Comparison of ENCODE assay signal across 8 cellular contexts in the genomic region with DNA sequence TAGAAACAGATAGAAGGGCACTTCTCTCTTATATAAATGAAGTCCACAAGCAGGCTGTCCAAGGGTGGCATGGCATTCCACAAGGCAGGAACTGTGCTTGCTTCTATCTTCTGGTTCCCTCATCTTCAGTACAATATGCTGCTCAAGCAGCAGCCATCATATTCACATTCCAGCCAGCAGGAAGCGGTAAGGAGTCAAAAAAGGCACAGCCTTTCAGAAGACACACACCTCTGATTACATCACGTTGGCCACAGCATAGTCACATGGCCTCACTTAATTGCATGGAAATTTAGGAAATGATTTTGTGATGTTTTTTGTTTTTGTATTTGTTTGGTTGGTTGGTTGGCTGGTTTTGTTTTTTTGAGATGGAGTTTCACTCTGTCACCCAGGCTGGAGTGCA. TPM values are rescaled to one million over a fixed set of nuclear protein-coding genes. Genes with fewer than 3 reads are reported as not detected.
A peak's percentile ranks its signal among the peaks of the same experiment; 100 is the strongest.
DNase-seq lines count a peak whose midpoint lies in the region; ATAC-seq and TF ChIP-seq lines count a peak whose summit lies in the region.
"Had no signal": no experiment of that assay in that cellular context is flagged by ENCODE, and none has a peak within 500 bp of the region (broad histone marks: within the 10 kb centered on the region; RNA-seq: fewer than 3 reads in every experiment).

No MANE protein-coding gene starts in this region.

- CTCF ChIA-PET in WTC11 (lab: Charles Lee), result interaction anchor here (0.9 kb wide), 1 partner anchor 9 kb away, joined by 3 read pairs; no protein-coding TSS in a partner anchor

- POLR2A ChIA-PET in WTC11 (lab: Charles Lee), result no interaction called here

- H3K27me3 Mint-ChIP-seq in WTC11 (ENCODE audit: low read depth) (peaks cover 21% of the 10 kb centered on the region), progenitor cell of endocrine pancreas (peaks cover 7% of the 10 kb centered on the region)

- TF ChIP-seq CTCF in WTC11 (IDR thresholded peaks at IDR 0.05) (peak; percentile 30; the same call in 1 of the 2 replicates), progenitor cell of endocrine pancreas (IDR thresholded peaks at IDR 0.05; ENCODE audit: unreplicated experiment) (peak; percentile 42), GM10266 (IDR thresholded peaks at IDR 0.05; ENCODE audit: control insufficient read depth, insufficient read depth, low read depth, missing control alignments) (no peak)

- H3K36me3 Mint-ChIP-seq in WTC11, result peaks cover 10% of the 10 kb centered on the region
- no peaks in the 10 kb centered on the region for H3K36me3 Mint-ChIP-seq in progenitor cell of endocrine pancreas (ENCODE audit: insufficient read depth)

- H3K27ac Mint-ChIP-seq in WTC11 (no peak overlapping the region), progenitor cell of endocrine pancreas (no peak overlapping the region)
- H3K27ac Mint-ChIP-seq: T-helper 1 cell treated with Interleukin-12 subunit alpha and Interleukin-12 subunit beta and Interleukin-4 antibody, amounts not matched to agents 30 μg/mL and 1 μg/mL, for 36 hours had no signal

- H3K4me3 Mint-ChIP-seq in WTC11, result no peak overlapping the region
- no peak overlapping the region for H3K4me3 Mint-ChIP-seq in progenitor cell of endocrine pancreas (ENCODE audit: low read depth)
- H3K4me3 Mint-ChIP-seq: T-helper 1 cell treated with Interleukin-12 subunit alpha and Interleukin-12 subunit beta and Interleukin-4 antibody, amounts not matched to agents 30 μg/mL and 1 μg/mL, for 36 hours had no signal

- no peaks in the 10 kb centered on the region for H3K4me1 Mint-ChIP-seq in WTC11
- no peaks in the 10 kb centered on the region for H3K4me1 Mint-ChIP-seq in progenitor cell of endocrine pancreas (ENCODE audit: low read depth)

- ATAC-seq in WTC11, result peak; percentile 86
- ATAC-seq in HG02870 (IDR thresholded peaks at IDR 0.05; ENCODE audit: unreplicated experiment), result no peak

- DNase-seq in NCI-H1417 (lab: John Stamatoyannopoulos, UW) (peak in 2 of 3 experiments; percentile 18 to 34), NCI-H1417 treated with DMSO at 0.1 percent for 48 hours (lab: John Stamatoyannopoulos, UW) (no peak), WTC11 (ENCODE audit: low spot score) (peak; percentile 68), progenitor cell of endocrine pancreas (ENCODE audit: low spot score, unreplicated experiment) (no peak), GM10266 (ENCODE audit: extremely low spot score) (no peak)

- H3K9me3 Mint-ChIP-seq in WTC11, result peaks cover 45% of the 10 kb centered on the region
- peaks cover 19% of the 10 kb centered on the region for H3K9me3 Mint-ChIP-seq in progenitor cell of endocrine pancreas (ENCODE audit: low read depth)
- H3K9me3 Mint-ChIP-seq: T-helper 1 cell treated with Interleukin-12 subunit alpha and Interleukin-12 subunit beta and Interleukin-4 antibody, amounts not matched to agents 30 μg/mL and 1 μg/mL, for 36 hours had no signal

TF ChIP-seq in WTC11, 78 proteins besides CTCF, POLR2A, EP300 and RAD21:
- TF ChIP-seq ZNF423 (CRISPR knock-in tag; IDR thresholded peaks at IDR 0.05) (no peak), TEAD1 (CRISPR knock-in tag; IDR thresholded peaks at IDR 0.05) (peak; percentile 94; the same call in 1 of the 2 replicates), TCF7 (CRISPR knock-in tag; IDR thresholded peaks at IDR 0.05; ENCODE audit: low read depth) (no peak), CREM (CRISPR knock-in tag; IDR thresholded peaks at IDR 0.05) (no peak), ZBTB21 (CRISPR knock-in tag; IDR thresholded peaks at IDR 0.05; ENCODE audit: borderline replicate concordance) (no peak), NFATC4 (CRISPR knock-in tag; IDR thresholded peaks at IDR 0.05) (no peak), GABPB1 (CRISPR knock-in tag; IDR thresholded peaks at IDR 0.05) (peak; percentile 51; the same call in 1 of the 2 replicates), OVOL2 (CRISPR knock-in tag; IDR thresholded peaks at IDR 0.05; ENCODE audit: borderline replicate concordance) (no peak), NFYB (CRISPR knock-in tag; conservative IDR thresholded peaks at IDR 0.05; ENCODE audit: low read depth) (no peak), TEAD4 (CRISPR knock-in tag; IDR thresholded peaks at IDR 0.05) (peak; percentile 84; the same call in 1 of the 2 replicates), ELF4 (CRISPR knock-in tag; IDR thresholded peaks at IDR 0.05; ENCODE audit: low read depth) (no peak), SP1 (CRISPR knock-in tag; conservative IDR thresholded peaks at IDR 0.05) (no peak), JAZF1 (CRISPR knock-in tag; IDR thresholded peaks at IDR 0.05) (no peak), ZNF138 (CRISPR knock-in tag; conservative IDR thresholded peaks at IDR 0.05) (no peak), JUN (CRISPR knock-in tag; IDR thresholded peaks at IDR 0.05) (no peak), ZNF671 (CRISPR knock-in tag; IDR thresholded peaks at IDR 0.05) (no peak)
- TF ChIP-seq, protein P1, sequence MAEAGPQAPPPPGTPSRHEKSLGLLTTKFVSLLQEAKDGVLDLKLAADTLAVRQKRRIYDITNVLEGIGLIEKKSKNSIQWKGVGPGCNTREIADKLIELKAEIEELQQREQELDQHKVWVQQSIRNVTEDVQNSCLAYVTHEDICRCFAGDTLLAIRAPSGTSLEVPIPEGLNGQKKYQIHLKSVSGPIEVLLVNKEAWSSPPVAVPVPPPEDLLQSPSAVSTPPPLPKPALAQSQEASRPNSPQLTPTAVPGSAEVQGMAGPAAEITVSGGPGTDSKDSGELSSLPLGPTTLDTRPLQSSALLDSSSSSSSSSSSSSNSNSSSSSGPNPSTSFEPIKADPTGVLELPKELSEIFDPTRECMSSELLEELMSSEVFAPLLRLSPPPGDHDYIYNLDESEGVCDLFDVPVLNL (CRISPR knock-in tag; IDR thresholded peaks at IDR 0.05; ENCODE audit: borderline replicate concordance, low read depth), result no peak
- TF ChIP-seq, protein P2, sequence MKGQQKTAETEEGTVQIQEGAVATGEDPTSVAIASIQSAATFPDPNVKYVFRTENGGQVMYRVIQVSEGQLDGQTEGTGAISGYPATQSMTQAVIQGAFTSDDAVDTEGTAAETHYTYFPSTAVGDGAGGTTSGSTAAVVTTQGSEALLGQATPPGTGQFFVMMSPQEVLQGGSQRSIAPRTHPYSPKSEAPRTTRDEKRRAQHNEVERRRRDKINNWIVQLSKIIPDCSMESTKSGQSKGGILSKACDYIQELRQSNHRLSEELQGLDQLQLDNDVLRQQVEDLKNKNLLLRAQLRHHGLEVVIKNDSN (CRISPR knock-in tag; IDR thresholded peaks at IDR 0.05), result peak; percentile 49; the same call in 1 of the 2 replicates
- TF ChIP-seq, protein P3, sequence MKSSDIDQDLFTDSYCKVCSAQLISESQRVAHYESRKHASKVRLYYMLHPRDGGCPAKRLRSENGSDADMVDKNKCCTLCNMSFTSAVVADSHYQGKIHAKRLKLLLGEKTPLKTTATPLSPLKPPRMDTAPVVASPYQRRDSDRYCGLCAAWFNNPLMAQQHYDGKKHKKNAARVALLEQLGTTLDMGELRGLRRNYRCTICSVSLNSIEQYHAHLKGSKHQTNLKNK (CRISPR knock-in tag; IDR thresholded peaks at IDR 0.05), result no peak
- TF ChIP-seq, protein P4, sequence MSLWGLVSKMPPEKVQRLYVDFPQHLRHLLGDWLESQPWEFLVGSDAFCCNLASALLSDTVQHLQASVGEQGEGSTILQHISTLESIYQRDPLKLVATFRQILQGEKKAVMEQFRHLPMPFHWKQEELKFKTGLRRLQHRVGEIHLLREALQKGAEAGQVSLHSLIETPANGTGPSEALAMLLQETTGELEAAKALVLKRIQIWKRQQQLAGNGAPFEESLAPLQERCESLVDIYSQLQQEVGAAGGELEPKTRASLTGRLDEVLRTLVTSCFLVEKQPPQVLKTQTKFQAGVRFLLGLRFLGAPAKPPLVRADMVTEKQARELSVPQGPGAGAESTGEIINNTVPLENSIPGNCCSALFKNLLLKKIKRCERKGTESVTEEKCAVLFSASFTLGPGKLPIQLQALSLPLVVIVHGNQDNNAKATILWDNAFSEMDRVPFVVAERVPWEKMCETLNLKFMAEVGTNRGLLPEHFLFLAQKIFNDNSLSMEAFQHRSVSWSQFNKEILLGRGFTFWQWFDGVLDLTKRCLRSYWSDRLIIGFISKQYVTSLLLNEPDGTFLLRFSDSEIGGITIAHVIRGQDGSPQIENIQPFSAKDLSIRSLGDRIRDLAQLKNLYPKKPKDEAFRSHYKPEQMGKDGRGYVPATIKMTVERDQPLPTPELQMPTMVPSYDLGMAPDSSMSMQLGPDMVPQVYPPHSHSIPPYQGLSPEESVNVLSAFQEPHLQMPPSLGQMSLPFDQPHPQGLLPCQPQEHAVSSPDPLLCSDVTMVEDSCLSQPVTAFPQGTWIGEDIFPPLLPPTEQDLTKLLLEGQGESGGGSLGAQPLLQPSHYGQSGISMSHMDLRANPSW (CRISPR knock-in tag; conservative IDR thresholded peaks at IDR 0.05; ENCODE audit: low read depth), result no peak

RNA-seq across cellular contexts. Expression of a gene that starts 19.0 kb away (rescaled TPM):
- total RNA-seq in WTC11 (2021), result not detected in 3 replicates
- not detected in 2 replicates for total RNA-seq in progenitor cell of endocrine pancreas

RNA-seq across cellular contexts. Expression of a gene that starts 19.2 kb away (rescaled TPM):
- total RNA-seq in WTC11 (2021), result not detected in 3 replicates
- not detected in 2 replicates for total RNA-seq in progenitor cell of endocrine pancreas
- total RNA-seq: skeletal muscle tissue had no signal

RNA-seq across cellular contexts. Expression of a gene that starts 20.1 kb away (rescaled TPM):
- total RNA-seq in WTC11 (2021) (93.3 to 103 TPM (median 101 TPM) in 3 replicates), progenitor cell of endocrine pancreas (211 and 217 TPM in 2 replicates)

RNA-seq across cellular contexts. Expression of a gene that starts 53.7 kb away (rescaled TPM):
- total RNA-seq in WTC11 (2021) (not detected in 3 replicates), progenitor cell of endocrine pancreas (not detected in 2 replicates)
- total RNA-seq: skeletal muscle tissue had no signal

Comparison
In these comparisons a context has a peak if more than half of its experiments do, and no peak if none do; other contexts are left out.
1. DNase-seq: peak in NCI-H1417 (2 of 3) and WTC11 (single experiment); none in NCI-H1417 treated with DMSO at 0.1 percent for 48 hours (single experiment), progenitor cell of endocrine pancreas (single experiment) and GM10266 (single experiment).